ENCODE assay signal across 18 cellular contexts in the genomic region with DNA sequence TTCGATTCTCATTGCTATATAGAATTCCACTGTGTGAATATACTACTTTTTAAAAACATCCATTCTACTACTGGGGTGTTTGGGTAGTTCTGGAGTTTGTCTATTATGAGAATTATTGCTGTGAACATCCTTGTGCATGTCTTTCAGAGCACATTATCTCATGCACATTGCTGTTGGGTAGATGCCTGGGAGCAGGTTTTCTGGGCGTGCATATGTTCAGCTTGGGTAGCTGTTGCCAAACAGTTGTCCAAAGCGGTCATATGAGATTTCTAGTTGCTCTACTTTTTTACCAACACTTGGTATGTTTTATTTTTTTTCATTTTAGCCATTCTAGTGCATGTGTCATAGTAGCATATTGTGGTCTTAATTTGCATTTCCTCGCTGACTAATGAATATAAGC. TPM values are rescaled to one million over a fixed set of nuclear protein-coding genes. Genes with fewer than 3 reads are reported as not detected.
DNase-seq lines count a peak whose midpoint lies in the region; ATAC-seq lines count a peak whose summit lies in the region.
"Had no signal": no experiment of that assay in that cellular context is flagged by ENCODE, and none has a peak within 500 bp of the region (broad histone marks: within the 10 kb centered on the region; RNA-seq: fewer than 3 reads in every experiment).

No MANE protein-coding gene starts in this region.

- no peak overlapping the region for H3K4me3 Mint-ChIP-seq in activated T-cell treated with anti-CD3 and anti-CD28 coated beads, Interleukin-2, amount 50 U/mL, for 72 hours
- H3K4me3 Mint-ChIP-seq in activated T-cell treated with anti-CD3 and anti-CD28 coated beads, Interleukin-2, amount 50 U/mL, for 4 hours: no peak overlapping the region
- H3K4me3 Mint-ChIP-seq in activated T-helper 17 cell treated with anti-CD3 and anti-CD28 coated beads, Interleukin-2, amount 50 U/mL, for 72 hours: no peak overlapping the region

- H3K27me3 Mint-ChIP-seq in activated T-cell treated with anti-CD3 and anti-CD28 coated beads, Interleukin-2, amount 50 U/mL, for 72 hours (ENCODE audit: low read depth): no peaks in the 10 kb centered on the region
- no peaks in the 10 kb centered on the region for H3K27me3 Mint-ChIP-seq in activated T-cell treated with anti-CD3 and anti-CD28 coated beads, Interleukin-2, amount 50 U/mL, for 4 hours (ENCODE audit: low read depth)
- no peaks in the 10 kb centered on the region for H3K27me3 Mint-ChIP-seq in activated T-helper 17 cell treated with anti-CD3 and anti-CD28 coated beads, Interleukin-2, amount 50 U/mL, for 72 hours

- H3K36me3 Mint-ChIP-seq in activated T-cell treated with anti-CD3 and anti-CD28 coated beads, Interleukin-2, amount 50 U/mL, for 72 hours (ENCODE audit: insufficient read depth in 2 of 2): peaks cover 13 to 31% of the 10 kb centered on the region in 2 donors
- H3K36me3 Mint-ChIP-seq in activated T-cell treated with anti-CD3 and anti-CD28 coated beads, Interleukin-2, amount 50 U/mL, for 4 hours (ENCODE audit: insufficient read depth): peaks cover 21% of the 10 kb centered on the region
- H3K36me3 Mint-ChIP-seq in activated T-helper 17 cell treated with anti-CD3 and anti-CD28 coated beads, Interleukin-2, amount 50 U/mL, for 72 hours (ENCODE audit: low read depth): peaks cover 100% of the 10 kb centered on the region

- no peak for ATAC-seq in activated T-cell treated with anti-CD3 and anti-CD28 coated beads, Interleukin-2, amount 50 U/mL, for 72 hours (replicated peaks in 1 of 2)
- ATAC-seq in activated T-cell treated with anti-CD3 and anti-CD28 coated beads, Interleukin-2, amount 50 U/mL, for 4 hours: no peak
- peak; percentile 48 for ATAC-seq in activated T-helper 17 cell treated with anti-CD3 and anti-CD28 coated beads, Interleukin-2, amount 50 U/mL, for 72 hours (replicated peaks)
- ATAC-seq in esophagus mucosa: peak; percentile 10
- no peak for ATAC-seq in HG03520 (IDR thresholded peaks at IDR 0.05; ENCODE audit: unreplicated experiment)
- ATAC-seq: Right ventricle myocardium inferior had no signal

- no peak for DNase-seq in activated T-cell treated with anti-CD3 and anti-CD28 coated beads, Interleukin-2, amount 50 U/mL, for 72 hours
- DNase-seq in activated T-cell treated with anti-CD3 and anti-CD28 coated beads, Interleukin-2, amount 50 U/mL, for 4 hours: no peak
- DNase-seq in NCI-H146 treated with DMSO at 0.1 percent for 48 hours (lab: John Stamatoyannopoulos, UW; ENCODE audit: unreplicated experiment) (no peak), ureter (ENCODE audit: low spot score) (no peak)
- DNase-seq: AML-193, DMS53, Karpas-422, MV-4-11, NCI-H1105 treated with DMSO at 0.1 percent for 48 hours, NCI-H1694, NCI-H2081 treated with DMSO at 0.1 percent for 48 hours, NCI-H446, NCI-H526 had no signal

- H3K9me3 Mint-ChIP-seq in activated T-cell treated with anti-CD3 and anti-CD28 coated beads, Interleukin-2, amount 50 U/mL, for 72 hours: no peaks in the 10 kb centered on the region
- H3K9me3 Mint-ChIP-seq in activated T-cell treated with anti-CD3 and anti-CD28 coated beads, Interleukin-2, amount 50 U/mL, for 4 hours: no peaks in the 10 kb centered on the region
- H3K9me3 Mint-ChIP-seq in activated T-helper 17 cell treated with anti-CD3 and anti-CD28 coated beads, Interleukin-2, amount 50 U/mL, for 72 hours: no peaks in the 10 kb centered on the region

- peak overlapping the region; percentile 46 for H3K27ac Mint-ChIP-seq in activated T-cell treated with anti-CD3 and anti-CD28 coated beads, Interleukin-2, amount 50 U/mL, for 72 hours
- H3K27ac Mint-ChIP-seq in activated T-helper 17 cell treated with anti-CD3 and anti-CD28 coated beads, Interleukin-2, amount 50 U/mL, for 72 hours: peak overlapping the region; percentile 8

- H3K4me1 Mint-ChIP-seq in activated T-cell treated with anti-CD3 and anti-CD28 coated beads, Interleukin-2, amount 50 U/mL, for 72 hours (ENCODE audit: low read depth): peaks cover 10% of the 10 kb centered on the region
- H3K4me1 Mint-ChIP-seq in activated T-cell treated with anti-CD3 and anti-CD28 coated beads, Interleukin-2, amount 50 U/mL, for 4 hours (ENCODE audit: low read depth): peaks cover 4% of the 10 kb centered on the region
- peaks cover 19% of the 10 kb centered on the region for H3K4me1 Mint-ChIP-seq in activated T-helper 17 cell treated with anti-CD3 and anti-CD28 coated beads, Interleukin-2, amount 50 U/mL, for 72 hours

RNA-seq across cellular contexts. Expression of gene ZDHHC18, which starts 17.9 kb away (rescaled TPM):
- 10 to 100 TPM; 64.4 to 80.2 TPM for total RNA-seq in activated T-cell treated with anti-CD3 and anti-CD28 coated beads, Interleukin-2, amount 50 U/mL, for 72 hours
- total RNA-seq in activated T-cell treated with anti-CD3 and anti-CD28 coated beads, Interleukin-2, amount 50 U/mL, for 4 hours: 10 to 100 TPM; 66.1 to 76.8 (median 71.8) TPM
- 10 to 100 TPM; 84.3 to 86.1 TPM for total RNA-seq in activated T-helper 17 cell treated with anti-CD3 and anti-CD28 coated beads, Interleukin-2, amount 50 U/mL, for 72 hours
- total RNA-seq in esophagus mucosa (19.2 TPM), ureter (21.0 TPM)

RNA-seq across cellular contexts. Expression of gene SFN, which starts 18.6 kb away (rescaled TPM):
- total RNA-seq in activated T-cell treated with anti-CD3 and anti-CD28 coated beads, Interleukin-2, amount 50 U/mL, for 72 hours: 1 to 10 TPM in 1 of 2 donors, under 1 TPM in 1; 0.86 to 2.2 TPM
- under 1 TPM; 0.19 to 0.61 (median 0.24) TPM for total RNA-seq in activated T-cell treated with anti-CD3 and anti-CD28 coated beads, Interleukin-2, amount 50 U/mL, for 4 hours
- total RNA-seq in activated T-helper 17 cell treated with anti-CD3 and anti-CD28 coated beads, Interleukin-2, amount 50 U/mL, for 72 hours: 1 to 10 TPM; 4.3 to 4.7 TPM
- total RNA-seq in esophagus mucosa: 2,315 TPM
- 93.7 TPM for total RNA-seq in ureter
- total RNA-seq: Right ventricle myocardium inferior, SK-MEL-5 had no signal

RNA-seq across cellular contexts. Expression of gene GPN2, which starts 45.7 kb away (rescaled TPM):
- 10 to 100 TPM; 54.8 to 55.5 TPM for total RNA-seq in activated T-cell treated with anti-CD3 and anti-CD28 coated beads, Interleukin-2, amount 50 U/mL, for 72 hours
- 10 to 100 TPM; 59.9 to 62.0 (median 61.1) TPM for total RNA-seq in activated T-cell treated with anti-CD3 and anti-CD28 coated beads, Interleukin-2, amount 50 U/mL, for 4 hours
- total RNA-seq in activated T-helper 17 cell treated with anti-CD3 and anti-CD28 coated beads, Interleukin-2, amount 50 U/mL, for 72 hours: 10 to 100 TPM; 44.8 to 61.4 TPM
- 20.0 TPM for total RNA-seq in esophagus mucosa
- total RNA-seq in ureter: 47.3 TPM

RNA-seq across cellular contexts. Expression of gene GPATCH3, which starts 55.9 kb away (rescaled TPM):
- 10 to 100 TPM; 10.9 to 11.9 TPM for total RNA-seq in activated T-cell treated with anti-CD3 and anti-CD28 coated beads, Interleukin-2, amount 50 U/mL, for 72 hours
- total RNA-seq in activated T-cell treated with anti-CD3 and anti-CD28 coated beads, Interleukin-2, amount 50 U/mL, for 4 hours: 10 to 100 TPM; 20.1 to 21.8 (median 20.2) TPM
- total RNA-seq in activated T-helper 17 cell treated with anti-CD3 and anti-CD28 coated beads, Interleukin-2, amount 50 U/mL, for 72 hours: 10 to 100 TPM in 1 of 2 donors, 1 to 10 TPM in 1; 9.4 to 13.4 TPM
- total RNA-seq in esophagus mucosa: 10.4 TPM
- total RNA-seq in ureter: 9.0 TPM

RNA-seq across cellular contexts. Expression of gene PIGV, which starts 56.6 kb away (rescaled TPM):
- 10 to 100 TPM; 19.4 to 20.0 TPM for total RNA-seq in activated T-cell treated with anti-CD3 and anti-CD28 coated beads, Interleukin-2, amount 50 U/mL, for 72 hours
- total RNA-seq in activated T-cell treated with anti-CD3 and anti-CD28 coated beads, Interleukin-2, amount 50 U/mL, for 4 hours: 10 to 100 TPM in 2 of 3 donors, 1 to 10 TPM in 1; 8.4 to 11.2 (median 10.4) TPM
- total RNA-seq in activated T-helper 17 cell treated with anti-CD3 and anti-CD28 coated beads, Interleukin-2, amount 50 U/mL, for 72 hours: 10 to 100 TPM; 14.0 to 18.1 TPM
- 9.4 TPM for total RNA-seq in esophagus mucosa
- 17.0 TPM for total RNA-seq in ureter

Comparison
In these comparisons a context has a peak if more than half of its experiments do, and no peak if none do; other contexts are left out.
1. ATAC-seq: peak in activated T-helper 17 cell treated with anti-CD3 and anti-CD28 coated beads, Interleukin-2, amount 50 U/mL, for 72 hours (single experiment) and esophagus mucosa (single experiment); none in activated T-cell treated with anti-CD3 and anti-CD28 coated beads, Interleukin-2, amount 50 U/mL, for 72 hours (0 of 2), activated T-cell treated with anti-CD3 and anti-CD28 coated beads, Interleukin-2, amount 50 U/mL, for 4 hours (0 of 2) and HG03520 (single experiment).
2. RNA of gene SFN, which starts 18.6 kb away (total RNA-seq): 2,315 TPM in esophagus mucosa (single experiment); 93.7 TPM in ureter (single experiment), 4.3 to 4.7 TPM in activated T-helper 17 cell treated with anti-CD3 and anti-CD28 coated beads, Interleukin-2, amount 50 U/mL, for 72 hours, 0.86 to 2.2 TPM in activated T-cell treated with anti-CD3 and anti-CD28 coated beads, Interleukin-2, amount 50 U/mL, for 72 hours and 0.19 to 0.61 TPM in activated T-cell treated with anti-CD3 and anti-CD28 coated beads, Interleukin-2, amount 50 U/mL, for 4 hours; every median in the first group is over 10 times any median in the second.